8 cellular contexts compared by ENCODE assay signal in the genomic region with DNA sequence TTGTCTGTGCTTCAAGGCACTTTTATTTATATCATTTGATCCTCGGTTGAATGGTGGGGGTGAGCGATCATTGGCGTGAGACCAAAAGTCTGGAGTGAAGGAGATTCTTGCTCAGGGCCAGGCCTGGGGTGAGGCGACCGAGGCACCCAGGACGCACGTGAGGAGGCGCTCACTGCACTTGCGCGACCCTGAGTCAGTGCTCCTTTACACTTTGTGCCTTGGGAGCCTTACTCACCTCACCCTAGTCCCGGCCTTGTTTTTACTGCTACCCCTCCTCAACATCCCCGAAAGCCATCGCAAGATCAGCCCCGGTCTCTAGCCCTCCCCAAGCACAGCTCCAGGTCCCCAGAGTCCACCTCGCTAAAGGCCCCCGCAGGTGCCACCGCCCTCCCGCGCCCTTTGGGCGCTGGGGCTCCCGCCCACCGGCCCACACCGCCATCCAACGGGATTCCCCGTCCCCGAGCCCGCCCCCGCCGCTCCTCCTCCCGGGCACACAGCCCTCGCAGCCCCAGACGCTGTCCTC. TPM values are rescaled to one million over a fixed set of nuclear protein-coding genes. Genes with fewer than 3 reads are reported as not detected.
A peak's percentile ranks its signal among the peaks of the same experiment; 100 is the strongest.
DNase-seq lines count a peak whose midpoint lies in the region; ATAC-seq and TF ChIP-seq lines count a peak whose summit lies in the region.

No MANE protein-coding gene starts in this region.

- ATAC-seq in activated naive CD8-positive, alpha-beta T cell treated with anti-CD3 and anti-CD28 coated beads, Interleukin-2, amount 10 ng/mL, durations not matched to agents 7 days and 5 days (ENCODE audit: low read depth), result peak; percentile 55
- ATAC-seq in heart right ventricle, result peak; percentile 87 to 94 (median 90)

- CTCF ChIA-PET in Calu3 (lab: Charles Lee), result interaction anchor here (1.3 to 2.1 kb wide), 2 partner anchors 19 to 120 kb away, joined by 6 to 9 read pairs; no protein-coding TSS in a partner anchor

- intact Hi-C loops in Calu3 (cut with micrococcal nuclease; ENCODE audit: unreplicated experiment) (no loop called here), heart right ventricle (cut with DNase I) (loop anchor here in 2 of 10 donors (1.0 to 2.0 kb wide), 2 partner anchors 16 to 19 kb away; partner anchors contain the start of gene RAMP2 (in 1 of the 2))

- 0 to 1% methylated on average over 30 to 32 of the region's 32 CpGs for WGBS in heart right ventricle, 2 donors
- WGBS in urinary bladder, result under 1% methylated on average over 32 of the region's 32 CpGs

- peak; percentile 83 for DNase-seq in Calu3
- peak; percentile 74 for DNase-seq in GM20000 (ENCODE audit: low spot score)
- peak; percentile 71 for DNase-seq in HT-29 (ENCODE audit: low spot score)
- no peak for DNase-seq in activated naive CD8-positive, alpha-beta T cell treated with anti-CD3 and anti-CD28 coated beads, Interleukin-2, amount 10 ng/mL, durations not matched to agents 7 days and 5 days
- peak; percentile 83 to 86 for DNase-seq in heart right ventricle
- peak; percentile 13 for DNase-seq in pulmonary artery endothelial cell (ENCODE audit: low read depth, low spot score)

- no peaks in the 10 kb centered on the region for H3K9me3 ChIP-seq in heart right ventricle

- H3K4me1 Mint-ChIP-seq in Calu3 (ENCODE audit: low read depth, unreplicated experiment), result peaks cover 9% of the 10 kb centered on the region
- peaks cover 15% of the 10 kb centered on the region for H3K4me1 Mint-ChIP-seq in activated naive CD8-positive, alpha-beta T cell treated with anti-CD3 and anti-CD28 coated beads, Interleukin-2, amount 10 ng/mL, durations not matched to agents 7 days and 5 days

- TF ChIP-seq POLR2A in Raji (IDR thresholded peaks at IDR 0.05; ENCODE audit: insufficient read depth, low read depth, low read length), result peak; percentile 57; the same call in 1 of the 2 replicates

- peaks cover 0 to 6% (median 0%) of the 10 kb centered on the region in 7 donors for H3K27me3 ChIP-seq in heart right ventricle

- H3K27ac ChIP-seq in heart right ventricle, result peak overlapping the region; percentile 74 to 97 (median 94)
- H3K27ac ChIP-seq in urinary bladder (ENCODE audit: low read depth), result peak overlapping the region; percentile 93

- peaks cover 21% of the 10 kb centered on the region for H3K36me3 Mint-ChIP-seq in Calu3 (ENCODE audit: insufficient read depth, unreplicated experiment)
- H3K36me3 Mint-ChIP-seq in activated naive CD8-positive, alpha-beta T cell treated with anti-CD3 and anti-CD28 coated beads, Interleukin-2, amount 10 ng/mL, durations not matched to agents 7 days and 5 days, result no peaks in the 10 kb centered on the region

- H3K27ac Mint-ChIP-seq in Calu3 (ENCODE audit: unreplicated experiment), result peak overlapping the region; percentile 86
- peak overlapping the region; percentile 95 for H3K27ac Mint-ChIP-seq in activated naive CD8-positive, alpha-beta T cell treated with anti-CD3 and anti-CD28 coated beads, Interleukin-2, amount 10 ng/mL, durations not matched to agents 7 days and 5 days

- peaks cover 11 to 49% (median 42%) of the 10 kb centered on the region in 9 donors for H3K4me1 ChIP-seq in heart right ventricle
- H3K4me1 ChIP-seq in urinary bladder (ENCODE audit: insufficient read depth), result no peaks in the 10 kb centered on the region

- H3K36me3 ChIP-seq in heart right ventricle (peaks cover 0 to 16% (median 0%) of the 10 kb centered on the region in 9 donors), urinary bladder (ENCODE audit: insufficient read depth) (no peaks in the 10 kb centered on the region)

- no peaks in the 10 kb centered on the region for H3K9me3 Mint-ChIP-seq in Calu3 (ENCODE audit: low read depth, unreplicated experiment)
- H3K9me3 Mint-ChIP-seq in activated naive CD8-positive, alpha-beta T cell treated with anti-CD3 and anti-CD28 coated beads, Interleukin-2, amount 10 ng/mL, durations not matched to agents 7 days and 5 days, result no peaks in the 10 kb centered on the region

- BruUV-seq in Calu3 (replicated peaks; lab: Mats Ljungman, UMichigan), result no TSS peak

- H3K27me3 Mint-ChIP-seq in Calu3 (ENCODE audit: unreplicated experiment), result peaks cover 25% of the 10 kb centered on the region
- peaks cover 36% of the 10 kb centered on the region for H3K27me3 Mint-ChIP-seq in activated naive CD8-positive, alpha-beta T cell treated with anti-CD3 and anti-CD28 coated beads, Interleukin-2, amount 10 ng/mL, durations not matched to agents 7 days and 5 days

- H3K4me3 ChIP-seq in heart right ventricle (peak overlapping the region; percentile 56 to 90 (median 78)), urinary bladder (ENCODE audit: low read depth, low read length) (peak overlapping the region; percentile 74)

- TF ChIP-seq CTCF in Calu3 (IDR thresholded peaks at IDR 0.05; ENCODE audit: unreplicated experiment) (no peak), GM20000 (IDR thresholded peaks at IDR 0.05; ENCODE audit: extremely low read depth, missing control alignments) (no peak), heart right ventricle (IDR thresholded peaks at IDR 0.05) (peak in 1 of 9 donors; percentile 19)

- POLR2A ChIA-PET in activated naive CD8-positive, alpha-beta T cell treated with anti-CD3 and anti-CD28 coated beads, Interleukin-2, amount 10 ng/mL, durations not matched to agents 7 days and 5 days (lab: Charles Lee), result no interaction called here

- peak overlapping the region; percentile 87 for H3K4me3 Mint-ChIP-seq in Calu3 (ENCODE audit: low read depth, unreplicated experiment)
- H3K4me3 Mint-ChIP-seq in activated naive CD8-positive, alpha-beta T cell treated with anti-CD3 and anti-CD28 coated beads, Interleukin-2, amount 10 ng/mL, durations not matched to agents 7 days and 5 days, result peak overlapping the region; percentile 97

RNA-seq across cellular contexts. Expression of gene EZH1, which starts 0.5 kb away (rescaled TPM):
- total RNA-seq in Calu3 (2022) (43.3 and 45.5 TPM in 2 replicates), heart right ventricle (10 to 100 TPM; 31.7 to 50.5 (median 46.3) TPM), pulmonary artery endothelial cell (7.5 and 13.4 TPM in 2 replicates), urinary bladder (32.9 TPM)
- 11.8 and 12.2 TPM in 2 replicates for total RNA-seq in HT-29 (2014; rRNA removed; shearing (Covaris generic))
- total RNA-seq in activated naive CD8-positive, alpha-beta T cell treated with anti-CD3 and anti-CD28 coated beads, Interleukin-2, amount 10 ng/mL, durations not matched to agents 7 days and 5 days, result 10 to 100 TPM; 83.1 to 98.4 TPM
- polyA plus RNA-seq in heart right ventricle (10 to 100 TPM; 16.0 to 33.8 TPM), urinary bladder (40.4 TPM)

RNA-seq across cellular contexts. Expression of gene RAMP2, which starts 16.7 kb away (rescaled TPM):
- total RNA-seq in Calu3 (2022) (not detected in 2 replicates), heart right ventricle (10 to 100 TPM; 32.1 to 54.8 (median 38.2) TPM), pulmonary artery endothelial cell (2.1 and 5.4 TPM in 2 replicates), urinary bladder (16.0 TPM)
- not detected in 2 replicates for total RNA-seq in HT-29 (2014; rRNA removed; shearing (Covaris generic))
- total RNA-seq in activated naive CD8-positive, alpha-beta T cell treated with anti-CD3 and anti-CD28 coated beads, Interleukin-2, amount 10 ng/mL, durations not matched to agents 7 days and 5 days, result not detected
- polyA plus RNA-seq in heart right ventricle (100 to 1,000 TPM in 1 of 2 donors, 10 to 100 TPM in 1; 46.4 to 105 TPM), urinary bladder (51.9 TPM)

RNA-seq across cellular contexts. Expression of gene VPS25, which starts 28.9 kb away (rescaled TPM):
- total RNA-seq in Calu3 (2022), result 93.9 and 101 TPM in 2 replicates
- 76.1 and 84.4 TPM in 2 replicates for total RNA-seq in HT-29 (2014; rRNA removed; shearing (Covaris generic))
- 10 to 100 TPM; 61.0 to 63.5 TPM for total RNA-seq in activated naive CD8-positive, alpha-beta T cell treated with anti-CD3 and anti-CD28 coated beads, Interleukin-2, amount 10 ng/mL, durations not matched to agents 7 days and 5 days
- 10 to 100 TPM; 33.3 to 47.4 (median 37.3) TPM for total RNA-seq in heart right ventricle
- 10 to 100 TPM; 28.0 to 80.9 TPM for polyA plus RNA-seq in heart right ventricle
- 39.0 and 55.6 TPM in 2 replicates for total RNA-seq in pulmonary artery endothelial cell
- total RNA-seq in urinary bladder, result 32.6 TPM
- 71.6 TPM for polyA plus RNA-seq in urinary bladder

RNA-seq across cellular contexts. Expression of gene WNK4, which starts 36.1 kb away (rescaled TPM):
- 0.33 and 0.73 TPM in 2 replicates for total RNA-seq in Calu3 (2022)
- 7.8 and 8.6 TPM in 2 replicates for total RNA-seq in HT-29 (2014; rRNA removed; shearing (Covaris generic))
- under 1 TPM; 0.43 to 0.78 TPM for total RNA-seq in activated naive CD8-positive, alpha-beta T cell treated with anti-CD3 and anti-CD28 coated beads, Interleukin-2, amount 10 ng/mL, durations not matched to agents 7 days and 5 days
- total RNA-seq in heart right ventricle, result under 1 TPM in 1 of 10 donors, not detected in 9; 0.14 TPM
- under 1 TPM; 0.03 to 0.07 TPM for polyA plus RNA-seq in heart right ventricle
- total RNA-seq in pulmonary artery endothelial cell, result 0.33 and 2.6 TPM in 2 replicates
- 0.26 TPM for total RNA-seq in urinary bladder
- polyA plus RNA-seq in urinary bladder, result 0.23 TPM

RNA-seq across cellular contexts. Expression of gene COA3, which starts 54.2 kb away (rescaled TPM):
- total RNA-seq in Calu3 (2022) (98.8 and 99.9 TPM in 2 replicates), heart right ventricle (10 to 100 TPM; 56.1 to 85.7 (median 72.1) TPM), pulmonary artery endothelial cell (71.8 and 73.5 TPM in 2 replicates), urinary bladder (57.5 TPM)
- total RNA-seq in HT-29 (2014; rRNA removed; shearing (Covaris generic)), result 82.9 and 86.2 TPM in 2 replicates
- 10 to 100 TPM; 37.0 to 38.5 TPM for total RNA-seq in activated naive CD8-positive, alpha-beta T cell treated with anti-CD3 and anti-CD28 coated beads, Interleukin-2, amount 10 ng/mL, durations not matched to agents 7 days and 5 days
- polyA plus RNA-seq in heart right ventricle (100 to 1,000 TPM in 1 of 2 donors, 10 to 100 TPM in 1; 91.2 to 142 TPM), urinary bladder (89.9 TPM)
